Comparison of ENCODE assay signal across 14 cellular contexts in the genomic region with DNA sequence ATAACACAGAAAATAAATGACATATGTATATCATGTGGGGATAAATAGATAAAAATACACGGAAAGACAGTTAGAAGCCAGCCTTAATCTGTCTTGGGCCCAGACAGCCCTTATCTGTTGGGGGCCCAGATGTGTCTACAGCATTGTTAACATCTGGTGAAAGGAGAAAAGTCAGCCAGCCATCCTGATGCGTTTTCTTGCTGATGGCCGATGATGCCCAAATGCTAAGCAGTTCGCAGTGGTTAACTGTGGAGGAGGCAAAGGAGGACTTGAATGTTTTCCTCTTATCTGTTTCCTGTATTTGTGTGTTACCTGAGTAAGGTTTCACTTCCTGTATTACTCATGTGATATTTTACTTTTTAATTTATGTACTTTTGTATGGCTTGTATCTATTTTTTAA. TPM values are rescaled to one million over a fixed set of nuclear protein-coding genes. Genes with fewer than 3 reads are reported as not detected.
DNase-seq lines count a peak whose midpoint lies in the region; ATAC-seq and TF ChIP-seq lines count a peak whose summit lies in the region.
"Had no signal": no experiment of that assay in that cellular context is flagged by ENCODE, and none has a peak within 500 bp of the region (broad histone marks: within the 10 kb centered on the region; RNA-seq: fewer than 3 reads in every experiment).

No MANE protein-coding gene starts in this region.

- H3K4me1 ChIP-seq in gastrocnemius medialis, result peaks cover 9 to 14% of the 10 kb centered on the region in 2 donors

- no peaks in the 10 kb centered on the region for H3K27me3 ChIP-seq in gastrocnemius medialis

- TF ChIP-seq CTCF in GM12865 (IDR thresholded peaks at IDR 0.05; ENCODE audit: insufficient read depth, low read depth, low read length, missing control alignments), result no peak
- no peak for TF ChIP-seq CTCF in activated CD8-positive, alpha-beta T cell treated with anti-CD3 and anti-CD28 coated beads for 36 hours (IDR thresholded peaks at IDR 0.05)
- TF ChIP-seq CTCF in gastrocnemius medialis (IDR thresholded peaks at IDR 0.05 in 4 of 5, conservative IDR thresholded peaks at IDR 0.05 in 1 of 5), result no peak

- DNase-seq in activated CD8-positive, alpha-beta memory T cell treated with anti-CD3 and anti-CD28 coated beads, Interleukin-2, amount 10 ng/mL, durations not matched to agents 7 days and 5 days, result no peak
- DNase-seq in activated CD8-positive, alpha-beta memory T cell treated with anti-CD3 and anti-CD28 coated beads, Interleukin-2, amount 50 U/mL, for 48 hours, result no peak
- DNase-seq in GM12865 (ENCODE audit: low read depth) (peak; percentile 7), germinal center (ENCODE audit: low spot score) (peak; percentile 48), gastrocnemius medialis (no peak)
- DNase-seq in activated CD8-positive, alpha-beta T cell treated with anti-CD3 and anti-CD28 coated beads for 36 hours, result peak; percentile 41
- DNase-seq: activated gamma-delta T cell treated with Interleukin-2 at 50 U/mL for 16 hours, HFFc6, hypothalamus, IMR-90 had no signal

- CTCF ChIA-PET in activated CD8-positive, alpha-beta memory T cell treated with anti-CD3 and anti-CD28 coated beads, Interleukin-2, amount 10 ng/mL, durations not matched to agents 7 days and 5 days (lab: Charles Lee), result no interaction called here
- CTCF ChIA-PET in activated CD8-positive, alpha-beta T cell treated with anti-CD3 and anti-CD28 coated beads for 36 hours (lab: Charles Lee), result no interaction called here

- H3K4me1 Mint-ChIP-seq in activated CD8-positive, alpha-beta memory T cell treated with anti-CD3 and anti-CD28 coated beads, Interleukin-2, amount 10 ng/mL, durations not matched to agents 7 days and 5 days, result peaks cover 20% of the 10 kb centered on the region
- peaks cover 20% of the 10 kb centered on the region for H3K4me1 Mint-ChIP-seq in activated CD8-positive, alpha-beta T cell treated with anti-CD3 and anti-CD28 coated beads for 36 hours (ENCODE audit: low read depth)

- peaks cover 4% of the 10 kb centered on the region for H3K27me3 Mint-ChIP-seq in activated CD8-positive, alpha-beta memory T cell treated with anti-CD3 and anti-CD28 coated beads, Interleukin-2, amount 10 ng/mL, durations not matched to agents 7 days and 5 days
- H3K27me3 Mint-ChIP-seq in activated CD8-positive, alpha-beta T cell treated with anti-CD3 and anti-CD28 coated beads for 36 hours, result no peaks in the 10 kb centered on the region

- no peak for TF ChIP-seq POLR2A in gastrocnemius medialis (IDR thresholded peaks at IDR 0.05)

- no peak overlapping the region for H3K4me3 ChIP-seq in GM12865 (ENCODE audit: low read depth, low read length)
- H3K4me3 ChIP-seq in gastrocnemius medialis, result no peak overlapping the region

- H3K9me3 ChIP-seq in gastrocnemius medialis, result no peaks in the 10 kb centered on the region

- peak; percentile 46 for ATAC-seq in activated CD8-positive, alpha-beta memory T cell treated with anti-CD3 and anti-CD28 coated beads, Interleukin-2, amount 10 ng/mL, durations not matched to agents 7 days and 5 days
- peak; percentile 80 for ATAC-seq in activated CD8-positive, alpha-beta T cell treated with anti-CD3 and anti-CD28 coated beads for 36 hours
- no peak for ATAC-seq in gastrocnemius medialis
- ATAC-seq in HG02981 (IDR thresholded peaks at IDR 0.05; ENCODE audit: unreplicated experiment), result no peak
- no peak for ATAC-seq in esophagus mucosa
- ATAC-seq: WTC11 had no signal

- H3K9me3 Mint-ChIP-seq in activated CD8-positive, alpha-beta memory T cell treated with anti-CD3 and anti-CD28 coated beads, Interleukin-2, amount 10 ng/mL, durations not matched to agents 7 days and 5 days (ENCODE audit: low read depth), result no peaks in the 10 kb centered on the region
- H3K9me3 Mint-ChIP-seq in activated CD8-positive, alpha-beta T cell treated with anti-CD3 and anti-CD28 coated beads for 36 hours, result no peaks in the 10 kb centered on the region
- H3K9me3 Mint-ChIP-seq: HFFc6, WTC11 had no signal

- in situ Hi-C loops in gastrocnemius medialis (cut with MboI; ENCODE audit: low sequenced_read_pairs in 4 of 4), result loop anchor here (5.0 to 25.0 kb wide), 4 partner anchors 202 to 344 kb away; no protein-coding TSS in a partner anchor

- intact Hi-C loops in activated CD8-positive, alpha-beta T cell treated with anti-CD3 and anti-CD28 coated beads for 36 hours (cut with micrococcal nuclease), result no loop called here
- intact Hi-C loops in gastrocnemius medialis (cut with DNase I; ENCODE audit: low total_unique reads), result loop anchor here (1.0 kb wide), 1 partner anchor 100 kb away; a partner anchor contains a TSS

- H3K36me3 Mint-ChIP-seq in activated CD8-positive, alpha-beta memory T cell treated with anti-CD3 and anti-CD28 coated beads, Interleukin-2, amount 10 ng/mL, durations not matched to agents 7 days and 5 days, result no peaks in the 10 kb centered on the region
- no peaks in the 10 kb centered on the region for H3K36me3 Mint-ChIP-seq in activated CD8-positive, alpha-beta T cell treated with anti-CD3 and anti-CD28 coated beads for 36 hours (ENCODE audit: low read depth)
- H3K36me3 Mint-ChIP-seq: WTC11 had no signal

- POLR2A ChIA-PET in activated CD8-positive, alpha-beta T cell treated with anti-CD3 and anti-CD28 coated beads for 36 hours (lab: Charles Lee), result no interaction called here

- no peaks in the 10 kb centered on the region for H3K36me3 ChIP-seq in gastrocnemius medialis

- H3K27ac ChIP-seq in gastrocnemius medialis, result peak overlapping the region in 1 of 4 donors; percentile 46

- no peak overlapping the region for H3K27ac Mint-ChIP-seq in activated CD8-positive, alpha-beta memory T cell treated with anti-CD3 and anti-CD28 coated beads, Interleukin-2, amount 10 ng/mL, durations not matched to agents 7 days and 5 days
- no peak overlapping the region for H3K27ac Mint-ChIP-seq in activated CD8-positive, alpha-beta T cell treated with anti-CD3 and anti-CD28 coated beads for 36 hours
- H3K27ac Mint-ChIP-seq: HFFc6, WTC11 had no signal

- H3K4me3 Mint-ChIP-seq in activated CD8-positive, alpha-beta memory T cell treated with anti-CD3 and anti-CD28 coated beads, Interleukin-2, amount 10 ng/mL, durations not matched to agents 7 days and 5 days, result no peak overlapping the region
- H3K4me3 Mint-ChIP-seq in activated CD8-positive, alpha-beta T cell treated with anti-CD3 and anti-CD28 coated beads for 36 hours, result no peak overlapping the region
- H3K4me3 Mint-ChIP-seq: HFFc6, WTC11 had no signal

RNA-seq across cellular contexts. Expression of a gene that starts 46.2 kb away (rescaled TPM):
- under 1 TPM in 1 of 2 experiments, not detected in 1; 0.06 TPM for total RNA-seq in activated CD8-positive, alpha-beta memory T cell treated with anti-CD3 and anti-CD28 coated beads, Interleukin-2, amount 10 ng/mL, durations not matched to agents 7 days and 5 days
- total RNA-seq in activated CD8-positive, alpha-beta T cell treated with anti-CD3 and anti-CD28 coated beads for 36 hours, result not detected
- not detected for total RNA-seq in gastrocnemius medialis
- total RNA-seq in esophagus mucosa, result 0.44 TPM
- total RNA-seq: IMR-90, left ventricle myocardium superior, WTC11 had no signal

Comparison
In these comparisons a context has a peak if more than half of its experiments do, and no peak if none do; other contexts are left out.
1. ATAC-seq: peak in activated CD8-positive, alpha-beta memory T cell treated with anti-CD3 and anti-CD28 coated beads, Interleukin-2, amount 10 ng/mL, durations not matched to agents 7 days and 5 days (single experiment) and activated CD8-positive, alpha-beta T cell treated with anti-CD3 and anti-CD28 coated beads for 36 hours (single experiment); none in gastrocnemius medialis (0 of 2), HG02981 (single experiment) and esophagus mucosa (single experiment).
2. DNase-seq: peak in GM12865 (single experiment), activated CD8-positive, alpha-beta T cell treated with anti-CD3 and anti-CD28 coated beads for 36 hours (single experiment) and germinal center (single experiment); none in activated CD8-positive, alpha-beta memory T cell treated with anti-CD3 and anti-CD28 coated beads, Interleukin-2, amount 10 ng/mL, durations not matched to agents 7 days and 5 days (single experiment), activated CD8-positive, alpha-beta memory T cell treated with anti-CD3 and anti-CD28 coated beads, Interleukin-2, amount 50 U/mL, for 48 hours (single experiment) and gastrocnemius medialis (0 of 2).